In the genomic region with DNA sequence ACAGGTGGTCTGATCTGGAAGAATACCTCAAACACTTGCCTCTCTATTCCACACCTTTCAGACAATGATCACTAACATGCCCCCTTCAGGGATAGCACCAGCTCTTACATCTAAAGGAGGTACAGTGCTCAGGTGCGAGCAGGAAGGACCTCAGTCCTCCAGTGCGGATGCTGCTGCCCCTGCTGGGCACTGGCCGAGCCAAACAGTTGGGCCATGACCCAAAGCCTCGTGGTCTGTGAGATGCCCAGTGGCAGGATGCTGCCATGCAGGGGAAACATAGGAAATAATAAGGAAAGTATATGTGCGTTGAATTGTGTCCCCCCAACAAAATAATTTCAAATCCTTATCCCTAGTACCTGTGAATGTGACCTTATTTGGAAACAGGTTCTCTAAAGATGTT, we compare ENCODE assay signal across 13 cellular contexts.
DNase-seq lines count a peak whose midpoint lies in the region; TF ChIP-seq lines count a peak whose summit lies in the region.
"Had no signal": no experiment of that assay in that cellular context is flagged by ENCODE, and none has a peak within 500 bp of the region (broad histone marks: within the 10 kb centered on the region; RNA-seq: fewer than 3 reads in every experiment).

No MANE protein-coding gene starts in this region.

- no peaks in the 10 kb centered on the region for H3K9me3 ChIP-seq in Peyer's patch
- peaks cover 0 to 25% (median 11%) of the 10 kb centered on the region in 4 donors for H3K9me3 ChIP-seq in stomach
- H3K9me3 ChIP-seq in CD4-positive, alpha-beta memory T cell (ENCODE audit: control insufficient read depth in 1 of 2, low read length in 2 of 2): no peaks in the 10 kb centered on the region
- H3K9me3 ChIP-seq: HAP-1 had no signal

- TF ChIP-seq CTCF in Peyer's patch (IDR thresholded peaks at IDR 0.05): no peak
- TF ChIP-seq CTCF in stomach (IDR thresholded peaks at IDR 0.05): no peak
- no peak for TF ChIP-seq CTCF in CD14-positive monocyte (IDR thresholded peaks at IDR 0.05)

- no peak overlapping the region for H3K4me3 Mint-ChIP-seq in CD4-positive, alpha-beta memory T cell
- H3K4me3 Mint-ChIP-seq in CD14-positive monocyte: no peak overlapping the region

- peaks cover 0 to 16% (median 9%) of the 10 kb centered on the region in 8 donors for H3K9me3 Mint-ChIP-seq in CD4-positive, alpha-beta memory T cell
- H3K9me3 Mint-ChIP-seq in CD14-positive monocyte: peaks cover 0 to 29% (median 19%) of the 10 kb centered on the region in 7 donors

- H3K27ac ChIP-seq in Peyer's patch (no peak overlapping the region), stomach (no peak overlapping the region)
- H3K27ac ChIP-seq in CD4-positive, alpha-beta memory T cell (ENCODE audit: low read depth, low read length): no peak overlapping the region
- H3K27ac ChIP-seq: 22Rv1 had no signal

- CTCF ChIA-PET in CD4-positive, alpha-beta memory T cell (lab: Charles Lee; ENCODE audit: partially characterized antibody): no interaction called here

- intact Hi-C loops in stomach (cut with DNase I; ENCODE audit: low total_unique reads): no loop called here
- intact Hi-C loops in CD4-positive, alpha-beta memory T cell (cut with micrococcal nuclease): no loop called here
- intact Hi-C loops in CD14-positive monocyte (cut with micrococcal nuclease): no loop called here

- H3K4me3 ChIP-seq in Peyer's patch (no peak overlapping the region), stomach (no peak overlapping the region)
- H3K4me3 ChIP-seq in CD4-positive, alpha-beta memory T cell (ENCODE audit: low read length in 2 of 2): no peak overlapping the region
- H3K4me3 ChIP-seq: HAP-1 had no signal

- H3K27me3 Mint-ChIP-seq in CD4-positive, alpha-beta memory T cell: peaks cover 5 to 12% of the 10 kb centered on the region in 2 donors
- peaks cover 8 to 18% (median 8%) of the 10 kb centered on the region in 3 donors for H3K27me3 Mint-ChIP-seq in CD14-positive monocyte (ENCODE audit: low read depth in 3 of 3)

- no peaks in the 10 kb centered on the region for H3K4me1 ChIP-seq in Peyer's patch
- H3K4me1 ChIP-seq in stomach: no peaks in the 10 kb centered on the region
- H3K4me1 ChIP-seq in CD4-positive, alpha-beta memory T cell (ENCODE audit: insufficient read depth, low read length): no peaks in the 10 kb centered on the region
- H3K4me1 ChIP-seq: HAP-1 had no signal

- H3K27ac Mint-ChIP-seq in CD4-positive, alpha-beta memory T cell: no peak overlapping the region
- H3K27ac Mint-ChIP-seq in CD14-positive monocyte: no peak overlapping the region

- H3K36me3 Mint-ChIP-seq in CD4-positive, alpha-beta memory T cell: no peaks in the 10 kb centered on the region
- H3K36me3 Mint-ChIP-seq in CD14-positive monocyte: no peaks in the 10 kb centered on the region

- H3K36me3 ChIP-seq in Peyer's patch (no peaks in the 10 kb centered on the region), stomach (no peaks in the 10 kb centered on the region)
- H3K36me3 ChIP-seq in CD4-positive, alpha-beta memory T cell (ENCODE audit: insufficient read depth, low read length): no peaks in the 10 kb centered on the region
- H3K36me3 ChIP-seq: HAP-1 had no signal

- POLR2A ChIA-PET in CD4-positive, alpha-beta memory T cell (lab: Charles Lee; ENCODE audit: partially characterized antibody): no interaction called here

- TF ChIP-seq POLR2A in Peyer's patch (IDR thresholded peaks at IDR 0.05): no peak
- no peak for TF ChIP-seq POLR2A in stomach (IDR thresholded peaks at IDR 0.05)

- H3K27me3 ChIP-seq in Peyer's patch (no peaks in the 10 kb centered on the region), stomach (peaks cover 0 to 16% (median 0%) of the 10 kb centered on the region in 3 donors)
- H3K27me3 ChIP-seq in CD4-positive, alpha-beta memory T cell (ENCODE audit: insufficient read depth, low read length): no peaks in the 10 kb centered on the region

- TF ChIP-seq EP300 in stomach (IDR thresholded peaks at IDR 0.05): no peak

- 78 to 89% (median 85%) methylated on average over 5 of the region's 5 CpGs for WGBS in stomach, 5 donors

- H3K4me1 Mint-ChIP-seq in CD4-positive, alpha-beta memory T cell: no peaks in the 10 kb centered on the region
- H3K4me1 Mint-ChIP-seq in CD14-positive monocyte: no peaks in the 10 kb centered on the region

- peak; percentile 3 for DNase-seq in activated CD4-positive, alpha-beta T cell treated with anti-CD3 and anti-CD28 coated beads for 1 hour
- DNase-seq in activated CD4-positive, alpha-beta T cell treated with anti-CD3 and anti-CD28 coated beads, Interleukin-2, amount 50 U/mL, for 1 hour: no peak
- DNase-seq in Peyer's patch (peak in 2 of 3 donors; percentile 10 to 34), mesenteric fat pad (ENCODE audit: low spot score) (peak; percentile 47), stomach (peak; percentile 10), CD14-positive monocyte (ENCODE audit: low spot score) (no peak)
- DNase-seq in stimulated activated naive CD4-positive, alpha-beta T cell treated with Interleukin-2 at 50 U/mL for 16 hours (lab: John Stamatoyannopoulos, UW): no peak
- no peak for DNase-seq in CD4-positive, alpha-beta memory T cell
- DNase-seq: DMS53, GF-D8, GOT3 had no signal

Comparison
In these comparisons a context has a peak if more than half of its experiments do, and no peak if none do; other contexts are left out.
1. DNase-seq: peak in activated CD4-positive, alpha-beta T cell treated with anti-CD3 and anti-CD28 coated beads for 1 hour (single experiment), Peyer's patch (2 of 3), mesenteric fat pad (single experiment) and stomach (single experiment); none in activated CD4-positive, alpha-beta T cell treated with anti-CD3 and anti-CD28 coated beads, Interleukin-2, amount 50 U/mL, for 1 hour (single experiment), stimulated activated naive CD4-positive, alpha-beta T cell treated with Interleukin-2 at 50 U/mL for 16 hours (single experiment), CD4-positive, alpha-beta memory T cell (0 of 5) and CD14-positive monocyte (single experiment).